19 cellular contexts compared by ENCODE assay signal in genomic region chr12:110180591-110181005, GRCh38. TPM values are rescaled to one million over a fixed set of nuclear protein-coding genes. Genes with fewer than 3 reads are reported as not detected.
DNase-seq lines count a peak whose midpoint lies in the region; ATAC-seq and TF ChIP-seq lines count a peak whose summit lies in the region.
"Had no signal": no experiment of that assay in that cellular context is flagged by ENCODE, and none has a peak within 500 bp of the region (broad histone marks: within the 10 kb centered on the region; RNA-seq: fewer than 3 reads in every experiment).

No MANE protein-coding gene starts in this region.

- H3K27ac Mint-ChIP-seq in chondrocyte (ENCODE audit: unreplicated experiment), result peak overlapping the region; percentile 66
- H3K27ac Mint-ChIP-seq: activated CD4-positive, alpha-beta memory T cell treated with anti-CD3 and anti-CD28 coated beads for 36 hours; activated naive CD8-positive, alpha-beta T cell treated with anti-CD3 and anti-CD28 coated beads, Interleukin-2, amount 10 ng/mL, durations not matched to agents 7 days and 5 days; CD14-positive monocyte had no signal

- TF ChIP-seq CTCF in chondrocyte (IDR thresholded peaks at IDR 0.05) (no peak), Peyer's patch (IDR thresholded peaks at IDR 0.05) (no peak)

- H3K27me3 Mint-ChIP-seq in chondrocyte (ENCODE audit: low read depth), result no peaks in the 10 kb centered on the region
- H3K27me3 Mint-ChIP-seq: activated CD4-positive, alpha-beta memory T cell treated with anti-CD3 and anti-CD28 coated beads for 36 hours; activated naive CD8-positive, alpha-beta T cell treated with anti-CD3 and anti-CD28 coated beads, Interleukin-2, amount 10 ng/mL, durations not matched to agents 7 days and 5 days had no signal

- H3K36me3 Mint-ChIP-seq in chondrocyte (ENCODE audit: low read depth), result peaks cover 7% of the 10 kb centered on the region
- H3K36me3 Mint-ChIP-seq: activated naive CD8-positive, alpha-beta T cell treated with anti-CD3 and anti-CD28 coated beads, Interleukin-2, amount 10 ng/mL, durations not matched to agents 7 days and 5 days; CD14-positive monocyte had no signal

- DNase-seq in GM04503 (ENCODE audit: low read depth), result peak; percentile 82
- no peak for DNase-seq in chondrocyte (ENCODE audit: low spot score)
- peak; percentile 22 for DNase-seq in kidney glomerular epithelial cell (lab: John Stamatoyannopoulos, UW)
- DNase-seq in stromal cell of bone marrow (ENCODE audit: low read depth), result peak; percentile 43
- no peak for DNase-seq in Peyer's patch
- DNase-seq in COLO829 (ENCODE audit: low spot score), result no peak
- DNase-seq in NCI-H82 (lab: John Stamatoyannopoulos, UW), result no peak
- DNase-seq: activated CD4-positive, alpha-beta memory T cell treated with anti-CD3 and anti-CD28 coated beads for 36 hours; activated naive CD8-positive, alpha-beta T cell treated with anti-CD3 and anti-CD28 coated beads, Interleukin-2, amount 10 ng/mL, durations not matched to agents 7 days and 5 days; activated T-cell treated with anti-CD3 and anti-CD28 coated beads, Interleukin-2, amount 50 U/mL, for 4 hours; GOT3; head of caudate nucleus; NCI-H1092 treated with DMSO at 0.1 percent for 48 hours; stimulated activated CD4-positive, alpha-beta T cell treated with anti-CD3 and anti-CD28 coated beads, Interleukin-4, amount 100 ng/mL, for 24 hours; stimulated activated CD8-positive, alpha-beta memory T cell treated with anti-CD3 and anti-CD28 coated beads, Interleukin-4, amount 100 ng/mL, for 48 hours; WERI-Rb-1 had no signal

- H3K4me3 Mint-ChIP-seq in chondrocyte (ENCODE audit: unreplicated experiment), result no peak overlapping the region
- H3K4me3 Mint-ChIP-seq: activated CD4-positive, alpha-beta memory T cell treated with anti-CD3 and anti-CD28 coated beads for 36 hours; activated naive CD8-positive, alpha-beta T cell treated with anti-CD3 and anti-CD28 coated beads, Interleukin-2, amount 10 ng/mL, durations not matched to agents 7 days and 5 days; activated T-cell treated with anti-CD3 and anti-CD28 coated beads, Interleukin-2, amount 50 U/mL, for 4 hours; CD14-positive monocyte had no signal

- no peaks in the 10 kb centered on the region for H3K27me3 ChIP-seq in Peyer's patch

- ATAC-seq in GM21529 (IDR thresholded peaks at IDR 0.05; ENCODE audit: unreplicated experiment), result no peak
- ATAC-seq: activated T-cell treated with anti-CD3 and anti-CD28 coated beads, Interleukin-2, amount 50 U/mL, for 4 hours had no signal

- H3K9me3 Mint-ChIP-seq in chondrocyte (ENCODE audit: low read depth), result no peaks in the 10 kb centered on the region
- H3K9me3 Mint-ChIP-seq: activated naive CD8-positive, alpha-beta T cell treated with anti-CD3 and anti-CD28 coated beads, Interleukin-2, amount 10 ng/mL, durations not matched to agents 7 days and 5 days; activated T-cell treated with anti-CD3 and anti-CD28 coated beads, Interleukin-2, amount 50 U/mL, for 4 hours had no signal

- no peaks in the 10 kb centered on the region for H3K9me3 ChIP-seq in Peyer's patch

- no peak for TF ChIP-seq POLR2A in Peyer's patch (IDR thresholded peaks at IDR 0.05)

- H3K4me1 ChIP-seq in Peyer's patch, result no peaks in the 10 kb centered on the region

- H3K4me3 ChIP-seq in Peyer's patch, result no peak overlapping the region

- H3K4me1 Mint-ChIP-seq in chondrocyte (ENCODE audit: low read depth), result peaks cover 43% of the 10 kb centered on the region
- H3K4me1 Mint-ChIP-seq: activated naive CD8-positive, alpha-beta T cell treated with anti-CD3 and anti-CD28 coated beads, Interleukin-2, amount 10 ng/mL, durations not matched to agents 7 days and 5 days had no signal

- H3K27ac ChIP-seq in Peyer's patch, result no peak overlapping the region
- H3K27ac ChIP-seq: RWPE1, WERI-Rb-1 had no signal

- peaks cover 0 to 10% (median 0%) of the 10 kb centered on the region in 3 donors for H3K36me3 ChIP-seq in Peyer's patch

RNA-seq across cellular contexts. Expression of gene IFT81, which starts 56.4 kb away (rescaled TPM):
- total RNA-seq in chondrocyte (8.6 to 10.9 TPM (median 8.9 TPM) in 3 replicates), Peyer's patch (10 to 100 TPM in 1 of 4 donors, 1 to 10 TPM in 3; 2.5 to 20.6 (median 7.5) TPM)

Comparison
In these comparisons a context has a peak if more than half of its experiments do, and no peak if none do; other contexts are left out.
1. DNase-seq: peak in GM04503 (single experiment), kidney glomerular epithelial cell (single experiment) and stromal cell of bone marrow (single experiment); none in chondrocyte (single experiment), Peyer's patch (0 of 3), COLO829 (single experiment) and NCI-H82 (single experiment).